In the genomic region with DNA sequence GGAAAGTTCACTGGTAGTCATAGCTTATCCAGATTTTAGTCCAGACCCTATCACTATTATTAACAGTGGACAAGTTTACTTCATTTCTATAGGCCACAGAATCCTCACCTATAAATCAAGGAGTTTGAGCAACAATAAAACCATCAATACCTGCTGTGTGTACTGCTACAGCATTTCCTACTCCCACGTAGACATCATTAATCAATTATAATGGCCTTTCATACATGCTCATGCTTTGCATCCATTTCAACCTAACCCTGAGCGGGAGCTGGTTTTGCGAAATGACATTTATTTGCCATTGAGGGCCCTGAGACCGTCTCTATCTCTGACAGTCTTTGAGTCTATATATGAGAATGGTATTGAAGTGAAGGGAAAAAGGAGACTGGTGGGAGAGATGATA, we compare ENCODE assay signal across 24 cellular contexts.
"Had no signal": no experiment of that assay in that cellular context is flagged by ENCODE, and none has a peak within 500 bp of the region (broad histone marks: within the 10 kb centered on the region; RNA-seq: fewer than 3 reads in every experiment).

No MANE protein-coding gene starts in this region.

- H3K36me3 ChIP-seq: left ventricle myocardium inferior, neural progenitor cell, neutrophil, right lobe of liver, tibial nerve, uterus had no signal

- H3K9me3 ChIP-seq: left ventricle myocardium inferior, neutrophil, psoas muscle, right lobe of liver, tibial nerve, uterus had no signal

- H3K4me1 ChIP-seq: left ventricle myocardium inferior, neural progenitor cell, parathyroid adenoma, psoas muscle, right lobe of liver, tibial nerve, uterus had no signal

- DNase-seq: islet precursor cell; left ventricle myocardium inferior; mesendoderm; naive B cell; natural killer cell; nephron progenitor cell; occipital lobe; psoas muscle; right lobe of liver; stimulated activated CD4-positive, alpha-beta T cell treated with anti-CD3 and anti-CD28 coated beads, Interleukin-1b, Interleukin-23, amount 100 ng/mL, for 48 hours; stimulated activated CD4-positive, alpha-beta T cell treated with anti-CD3 and anti-CD28 coated beads, Interleukin-2, amount 100 ng/mL, for 48 hours; stimulated activated CD4-positive, alpha-beta T cell treated with anti-CD3 and anti-CD28 coated beads, Interleukin-4, amount 100 ng/mL, for 4 hours; stimulated activated CD8-positive, alpha-beta memory T cell treated with anti-CD3 and anti-CD28 coated beads, Interleukin-4, amount 100 ng/mL, for 48 hours; stimulated activated naive CD4-positive, alpha-beta T cell treated with Interleukin-2 at 50 U/mL for 16 hours; stimulated activated naive CD8-positive, alpha-beta T cell treated with anti-CD3 and anti-CD28 coated beads, Interleukin-15, amount 100 ng/mL, for 72 hours; substantia nigra; uterus had no signal

- H3K27ac ChIP-seq: left ventricle myocardium inferior, neural progenitor cell, neutrophil, parathyroid adenoma, psoas muscle, right lobe of liver, tibial nerve, uterus had no signal

- H3K4me3 ChIP-seq: left ventricle myocardium inferior, lung, neural progenitor cell, psoas muscle, right lobe of liver, smooth muscle cell, tibial nerve, uterus had no signal

- ATAC-seq: natural killer cell; psoas muscle; right lobe of liver; stimulated activated memory B cell treated with anti-CD40 and anti-IgM and Interleukin-4, amounts not matched to agents 10 μg/mL and 1 μg/mL and 100 μg/mL, for 72 hours; stimulated activated naive CD8-positive, alpha-beta T cell treated with anti-CD3 and anti-CD28 coated beads, Interleukin-15, amount 100 ng/mL, for 72 hours had no signal

- H3K27me3 ChIP-seq: neural progenitor cell, neutrophil, right lobe of liver, tibial nerve, uterus had no signal
